19 cellular contexts compared by ENCODE assay signal in genomic region chr1:6207921-6208320, GRCh38. TPM values are rescaled to one million over a fixed set of nuclear protein-coding genes. Genes with fewer than 3 reads are reported as not detected.
A peak's percentile ranks its signal among the peaks of the same experiment; 100 is the strongest.
DNase-seq lines count a peak whose midpoint lies in the region; ATAC-seq and TF ChIP-seq lines count a peak whose summit lies in the region.
"Had no signal": no experiment of that assay in that cellular context is flagged by ENCODE, and none has a peak within 500 bp of the region (broad histone marks: within the 10 kb centered on the region; RNA-seq: fewer than 3 reads in every experiment).

No MANE protein-coding gene starts in this region.

- no peak overlapping the region for H3K9ac ChIP-seq in PC-3 (ENCODE audit: low read length)

- H4K20me1 ChIP-seq in PC-3 (ENCODE audit: low read length): no peaks in the 10 kb centered on the region

- H3K27ac Mint-ChIP-seq in type B pancreatic cell: no peak overlapping the region
- no peak overlapping the region for H3K27ac Mint-ChIP-seq in activated naive CD4-positive, alpha-beta T cell treated with anti-CD3 and anti-CD28 coated beads for 36 hours
- H3K27ac Mint-ChIP-seq: activated CD8-positive, alpha-beta memory T cell treated with anti-CD3 and anti-CD28 coated beads, Interleukin-2, amount 10 ng/mL, durations not matched to agents 7 days and 5 days had no signal

- H3K4me2 ChIP-seq in PC-3 (ENCODE audit: low read length): peak overlapping the region; percentile 89

- peaks cover 5% of the 10 kb centered on the region for H3K36me3 Mint-ChIP-seq in type B pancreatic cell
- H3K36me3 Mint-ChIP-seq in activated naive CD4-positive, alpha-beta T cell treated with anti-CD3 and anti-CD28 coated beads for 36 hours (ENCODE audit: low read depth): no peaks in the 10 kb centered on the region

- H3K27me3 ChIP-seq in right cardiac atrium (ENCODE audit: control insufficient read depth, insufficient read depth) (no peaks in the 10 kb centered on the region), PC-3 (ENCODE audit: low read length) (no peaks in the 10 kb centered on the region)
- H3K27me3 ChIP-seq: ascending aorta, pancreas, SJSA1 had no signal

- POLR2A ChIA-PET in PC-3 (lab: Charles Lee; ENCODE audit: unreplicated experiment): interaction anchor here (0.7 kb wide), 1 partner anchor 9 kb away, joined by 16 read pairs; no protein-coding TSS in a partner anchor

- TF ChIP-seq CTCF in PC-3 (conservative IDR thresholded peaks at IDR 0.05; ENCODE audit: low read depth, low read length): no peak
- no peak for TF ChIP-seq CTCF in choroid plexus epithelial cell (conservative IDR thresholded peaks at IDR 0.05; ENCODE audit: low read depth, low read length)
- TF ChIP-seq CTCF in type B pancreatic cell (conservative IDR thresholded peaks at IDR 0.05): no peak

- CTCF ChIA-PET in PC-3 (lab: Charles Lee): no interaction called here
- CTCF ChIA-PET in activated naive CD4-positive, alpha-beta T cell treated with anti-CD3 and anti-CD28 coated beads for 36 hours (lab: Charles Lee): interaction anchor here (0.6 to 1.4 kb wide), 6 partner anchors 25 to 273 kb away, joined by 3 to 5 read pairs (median 4); no protein-coding TSS in a partner anchor

- ATAC-seq in right cardiac atrium (no peak), Right ventricle myocardium inferior (no peak), PC-3 (no peak)
- ATAC-seq: activated CD8-positive, alpha-beta memory T cell treated with anti-CD3 and anti-CD28 coated beads, Interleukin-2, amount 10 ng/mL, durations not matched to agents 7 days and 5 days; stimulated activated naive CD8-positive, alpha-beta T cell treated with anti-CD3 and anti-CD28 coated beads, Interleukin-15, Interleukin-2, amounts not matched to agents 100 U/mL and 50 U/mL, for 24 hours had no signal

- H2AFZ ChIP-seq in PC-3 (ENCODE audit: low read length): no peak overlapping the region

- no peaks in the 10 kb centered on the region for H3K4me1 ChIP-seq in right cardiac atrium (ENCODE audit: control insufficient read depth, insufficient read depth, low read length)
- H3K4me1 ChIP-seq in PC-3 (ENCODE audit: insufficient read depth, low read length): peaks cover 14% of the 10 kb centered on the region; the same call in 1 of the 2 replicates
- H3K4me1 ChIP-seq: Caco-2 had no signal

- H3K27ac ChIP-seq in right cardiac atrium (ENCODE audit: low read length) (peak overlapping the region; percentile 4), PC-3 (ENCODE audit: low read length) (no peak overlapping the region)
- H3K27ac ChIP-seq: ascending aorta, GM23248, pancreas, SJSA1, tibial nerve had no signal

- H3K27me3 Mint-ChIP-seq in type B pancreatic cell: peaks cover 3% of the 10 kb centered on the region
- H3K27me3 Mint-ChIP-seq in activated naive CD4-positive, alpha-beta T cell treated with anti-CD3 and anti-CD28 coated beads for 36 hours (ENCODE audit: low read depth): peaks cover 28% of the 10 kb centered on the region

- WGBS in right cardiac atrium: 78% methylated on average over 10 of the region's 10 CpGs

- no TSS peak for BruUV-seq in PC-3 (replicated peaks; lab: Mats Ljungman, UMichigan)

- peaks cover 34% of the 10 kb centered on the region for H3K79me2 ChIP-seq in PC-3 (ENCODE audit: low read length)

- intact Hi-C loops in right cardiac atrium (cut with DNase I): no loop called here
- intact Hi-C loops in Right ventricle myocardium inferior (cut with DNase I): loop anchor here (2.0 to 5.0 kb wide), 3 partner anchors 15 to 216 kb away; partner anchors contain the start of gene NPHP4
- intact Hi-C loops in PC-3 (cut with micrococcal nuclease): loop anchor here (5.0 kb wide), 2 partner anchors 39 to 94 kb away; no protein-coding TSS in a partner anchor
- intact Hi-C loops in activated naive CD4-positive, alpha-beta T cell treated with anti-CD3 and anti-CD28 coated beads for 36 hours (cut with micrococcal nuclease): no loop called here

- H3F3A ChIP-seq in PC-3 (ENCODE audit: low read length, unreplicated experiment): no peaks in the 10 kb centered on the region

- H3K9me3 ChIP-seq in right cardiac atrium (ENCODE audit: control insufficient read depth, low read length) (no peaks in the 10 kb centered on the region), PC-3 (ENCODE audit: low read length) (no peaks in the 10 kb centered on the region)
- H3K9me3 ChIP-seq: ascending aorta, Caco-2, pancreas, SJSA1, tibial nerve had no signal

- peaks cover 35% of the 10 kb centered on the region for H3K36me3 ChIP-seq in PC-3 (ENCODE audit: low read depth, low read length)
- H3K36me3 ChIP-seq: ascending aorta had no signal

- DNase-seq in right cardiac atrium (no peak), Right ventricle myocardium inferior (ENCODE audit: missing footprints) (no peak), PC-3 (no peak), choroid plexus epithelial cell (ENCODE audit: low read depth) (no peak), type B pancreatic cell (ENCODE audit: extremely low spot score, unreplicated experiment) (no peak), HT-29 (ENCODE audit: low spot score) (no peak), HK-2 (ENCODE audit: unreplicated experiment) (no peak)
- DNase-seq in activated naive CD4-positive, alpha-beta T cell treated with anti-CD3 and anti-CD28 coated beads for 36 hours: no peak
- DNase-seq: activated CD8-positive, alpha-beta memory T cell treated with anti-CD3 and anti-CD28 coated beads, Interleukin-2, amount 10 ng/mL, durations not matched to agents 7 days and 5 days; Caco-2 had no signal

- no peaks in the 10 kb centered on the region for H3K9me3 Mint-ChIP-seq in type B pancreatic cell
- no peaks in the 10 kb centered on the region for H3K9me3 Mint-ChIP-seq in activated naive CD4-positive, alpha-beta T cell treated with anti-CD3 and anti-CD28 coated beads for 36 hours

- no peaks in the 10 kb centered on the region for H3K9me2 ChIP-seq in PC-3 (replicated peaks; ENCODE audit: low read length)

- H3K4me3 ChIP-seq in right cardiac atrium (ENCODE audit: low read length): no peak overlapping the region
- H3K4me3 ChIP-seq in PC-3 (ENCODE audit: low read length): peak overlapping the region; percentile 79; the same call in 1 of the 2 replicates
- H3K4me3 ChIP-seq in choroid plexus epithelial cell (ENCODE audit: low read depth, low read length): peak overlapping the region; percentile 6
- H3K4me3 ChIP-seq: SJSA1 had no signal

- H3K4me1 Mint-ChIP-seq in type B pancreatic cell (ENCODE audit: unreplicated experiment): peaks cover 3% of the 10 kb centered on the region
- H3K4me1 Mint-ChIP-seq in activated naive CD4-positive, alpha-beta T cell treated with anti-CD3 and anti-CD28 coated beads for 36 hours (ENCODE audit: low read depth): peaks cover 12% of the 10 kb centered on the region

- peak overlapping the region; percentile 55 for H3K4me3 Mint-ChIP-seq in type B pancreatic cell
- no peak overlapping the region for H3K4me3 Mint-ChIP-seq in activated naive CD4-positive, alpha-beta T cell treated with anti-CD3 and anti-CD28 coated beads for 36 hours
- H3K4me3 Mint-ChIP-seq: activated CD8-positive, alpha-beta memory T cell treated with anti-CD3 and anti-CD28 coated beads, Interleukin-2, amount 10 ng/mL, durations not matched to agents 7 days and 5 days had no signal

RNA-seq across cellular contexts. Expression of gene RNF207, which starts 2.0 kb away (rescaled TPM):
- total RNA-seq in right cardiac atrium (10 to 100 TPM; 33.7 to 97.4 (median 63.7) TPM), Right ventricle myocardium inferior (54.6 TPM), PC-3 (2014; rRNA removed) (95.4 and 128 TPM in 2 replicates), type B pancreatic cell (ENCODE audit: low replicate concordance) (34.5 and 37.0 TPM in 2 replicates)
- 55.2 TPM for polyA plus RNA-seq in right cardiac atrium
- 21.4 and 22.7 TPM in 2 replicates for total RNA-seq in HT-29 (2014; rRNA removed; shearing (Covaris generic))
- 1 to 10 TPM; 3.2 to 4.1 TPM for total RNA-seq in activated naive CD4-positive, alpha-beta T cell treated with anti-CD3 and anti-CD28 coated beads for 36 hours
- total RNA-seq: OCI-LY7 had no signal

RNA-seq across cellular contexts. Expression of gene RPL22, which starts 8.5 kb away (rescaled TPM):
- total RNA-seq in right cardiac atrium: 100 to 1,000 TPM; 247 to 309 (median 276) TPM
- polyA plus RNA-seq in right cardiac atrium: 260 TPM
- total RNA-seq in Right ventricle myocardium inferior: 264 TPM
- 283 and 297 TPM in 2 replicates for total RNA-seq in PC-3 (2014; rRNA removed)
- 499 and 541 TPM in 2 replicates for total RNA-seq in type B pancreatic cell (ENCODE audit: low replicate concordance)
- total RNA-seq in HT-29 (2014; rRNA removed; shearing (Covaris generic)): 119 and 132 TPM in 2 replicates
- total RNA-seq in activated naive CD4-positive, alpha-beta T cell treated with anti-CD3 and anti-CD28 coated beads for 36 hours: 100 to 1,000 TPM; 507 to 553 TPM

RNA-seq across cellular contexts. Expression of gene CHD5, which starts 27.8 kb away (rescaled TPM):
- total RNA-seq in right cardiac atrium (under 1 TPM; 0.23 to 0.53 (median 0.35) TPM), Right ventricle myocardium inferior (0.05 TPM), PC-3 (2014; rRNA removed) (0.55 and 2.8 TPM in 2 replicates), type B pancreatic cell (ENCODE audit: low replicate concordance) (0.70 and 3.0 TPM in 2 replicates)
- polyA plus RNA-seq in right cardiac atrium: 0.29 TPM
- total RNA-seq in HT-29 (2014; rRNA removed; shearing (Covaris generic)): 0.18 and 0.25 TPM in 2 replicates
- under 1 TPM; 0.27 to 0.45 TPM for total RNA-seq in activated naive CD4-positive, alpha-beta T cell treated with anti-CD3 and anti-CD28 coated beads for 36 hours
- polyA plus RNA-seq: liver had no signal

RNA-seq across cellular contexts. Expression of gene ICMT, which starts 27.8 kb away (rescaled TPM):
- total RNA-seq in right cardiac atrium: 10 to 100 TPM; 52.1 to 59.6 (median 54.1) TPM
- 39.9 TPM for polyA plus RNA-seq in right cardiac atrium
- total RNA-seq in Right ventricle myocardium inferior: 58.8 TPM
- total RNA-seq in PC-3 (2014; rRNA removed): 210 and 215 TPM in 2 replicates
- total RNA-seq in type B pancreatic cell (ENCODE audit: low replicate concordance): 56.6 and 63.5 TPM in 2 replicates
- 95.3 and 95.5 TPM in 2 replicates for total RNA-seq in HT-29 (2014; rRNA removed; shearing (Covaris generic))
- 10 to 100 TPM; 31.3 to 33.2 TPM for total RNA-seq in activated naive CD4-positive, alpha-beta T cell treated with anti-CD3 and anti-CD28 coated beads for 36 hours

RNA-seq across cellular contexts. Expression of gene HES3, which starts 36.1 kb away (rescaled TPM):
- total RNA-seq in right cardiac atrium (not detected), Right ventricle myocardium inferior (not detected), PC-3 (2014; rRNA removed) (not detected in 2 replicates), type B pancreatic cell (ENCODE audit: low replicate concordance) (not detected in 2 replicates)
- not detected for polyA plus RNA-seq in right cardiac atrium
- not detected in 2 replicates for total RNA-seq in HT-29 (2014; rRNA removed; shearing (Covaris generic))
- not detected for total RNA-seq in activated naive CD4-positive, alpha-beta T cell treated with anti-CD3 and anti-CD28 coated beads for 36 hours
- total RNA-seq: activated CD8-positive, alpha-beta memory T cell treated with anti-CD3 and anti-CD28 coated beads, Interleukin-2, amount 10 ng/mL, durations not matched to agents 7 days and 5 days; ascending aorta; Caco-2; fibroblast of lung; GM23248; liver; OCI-LY7; pancreas; SJSA1; tibial nerve had no signal
- polyA plus RNA-seq: fibroblast of lung, GM23248, liver, pancreas had no signal

Comparison
In these comparisons a context has a peak if more than half of its experiments do, and no peak if none do; other contexts are left out.
1. intact Hi-C loops: an anchor here in Right ventricle myocardium inferior (2.0 to 5.0 kb wide) and PC-3 (5.0 kb wide); none called in right cardiac atrium and activated naive CD4-positive, alpha-beta T cell treated with anti-CD3 and anti-CD28 coated beads for 36 hours.